In the genomic region with DNA sequence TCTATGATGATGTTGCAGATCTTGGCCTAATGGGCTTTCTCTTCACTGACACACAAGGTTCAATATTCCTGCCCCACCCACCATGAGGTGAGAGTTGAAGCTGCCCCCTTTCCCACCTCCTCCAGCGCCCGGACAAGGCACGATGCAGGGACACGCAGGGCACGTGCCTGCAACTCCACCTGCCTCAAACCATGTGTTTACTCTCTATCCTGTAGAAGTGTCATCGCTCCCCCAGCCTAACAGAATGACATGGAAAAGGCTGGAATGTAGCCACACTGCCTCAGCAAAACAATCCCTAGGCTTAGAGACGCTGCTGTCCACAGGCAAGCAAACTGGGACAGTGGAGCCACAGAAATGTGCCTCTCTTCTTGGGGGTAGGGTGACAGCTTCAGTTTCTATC, we compare ENCODE assay signal across 21 cellular contexts.
DNase-seq lines count a peak whose midpoint lies in the region; ATAC-seq and TF ChIP-seq lines count a peak whose summit lies in the region.
"Had no signal": no experiment of that assay in that cellular context is flagged by ENCODE, and none has a peak within 500 bp of the region (broad histone marks: within the 10 kb centered on the region; RNA-seq: fewer than 3 reads in every experiment).

No MANE protein-coding gene starts in this region.

- H3K9me3 Mint-ChIP-seq in activated T-helper 1 cell treated with anti-CD3 and anti-CD28 coated beads, Interleukin-12 subunit alpha, Interleukin-12 subunit beta, Interleukin-2, Interleukin-4 antibody, amounts not matched to agents 30 ng/mL and 10 ng/mL and 1 ng/mL, durations not matched to agents 14 hours and 24 hours and 36 hours = no peaks in the 10 kb centered on the region
- H3K9me3 Mint-ChIP-seq: CD4-positive, alpha-beta T cell had no signal

- no peaks in the 10 kb centered on the region for H3K9me3 ChIP-seq in osteoblast (ENCODE audit: low read depth, low read length)

- H4K20me1 ChIP-seq in osteoblast (ENCODE audit: insufficient read depth, low read length) = no peaks in the 10 kb centered on the region

- H3K4me1 ChIP-seq in osteoblast (ENCODE audit: insufficient read depth, low read length) = peaks cover 4% of the 10 kb centered on the region

- H3K4me2 ChIP-seq in osteoblast (ENCODE audit: insufficient read depth, low read length) = no peak overlapping the region

- H3K27me3 ChIP-seq in osteoblast (ENCODE audit: insufficient read depth, low read length) = no peaks in the 10 kb centered on the region

- H3K4me1 Mint-ChIP-seq in activated T-helper 1 cell treated with anti-CD3 and anti-CD28 coated beads, Interleukin-12 subunit alpha, Interleukin-12 subunit beta, Interleukin-2, Interleukin-4 antibody, amounts not matched to agents 30 ng/mL and 10 ng/mL and 1 ng/mL, durations not matched to agents 14 hours and 24 hours and 36 hours (ENCODE audit: low read depth) = no peaks in the 10 kb centered on the region
- H3K4me1 Mint-ChIP-seq: B cell had no signal

- TF ChIP-seq CTCF in osteoblast (IDR thresholded peaks at IDR 0.05; ENCODE audit: extremely low read depth, low read depth, low read length) = no peak

- H3K27ac Mint-ChIP-seq in activated T-helper 1 cell treated with anti-CD3 and anti-CD28 coated beads, Interleukin-12 subunit alpha, Interleukin-12 subunit beta, Interleukin-2, Interleukin-4 antibody, amounts not matched to agents 30 ng/mL and 10 ng/mL and 1 ng/mL, durations not matched to agents 14 hours and 24 hours and 36 hours = no peak overlapping the region
- H3K27ac Mint-ChIP-seq: B cell; CD4-positive, alpha-beta T cell had no signal

- intact Hi-C loops in activated T-helper 1 cell treated with anti-CD3 and anti-CD28 coated beads, Interleukin-12 subunit alpha, Interleukin-12 subunit beta, Interleukin-2, Interleukin-4 antibody, amounts not matched to agents 30 ng/mL and 10 ng/mL and 1 ng/mL, durations not matched to agents 14 hours and 24 hours and 36 hours (cut with micrococcal nuclease) = no loop called here

- DNase-seq in DMS53 (lab: John Stamatoyannopoulos, UW) (peak; percentile 57), DMS53 treated with DMSO at 0.1 percent for 48 hours (lab: John Stamatoyannopoulos, UW; ENCODE audit: unreplicated experiment) (no peak), NCI-H774 (lab: John Stamatoyannopoulos, UW) (peak; percentile 29), left lobe of liver (ENCODE audit: low spot score) (no peak), osteoblast (ENCODE audit: insufficient read length, low spot score, missing footprints) (peak; percentile 51)
- DNase-seq in activated CD4-positive, CD25-positive, alpha-beta regulatory T cell (lab: John Stamatoyannopoulos, UW) = no peak
- DNase-seq in activated T-helper 1 cell treated with anti-CD3 and anti-CD28 coated beads, Interleukin-12 subunit alpha, Interleukin-12 subunit beta, Interleukin-2, Interleukin-4 antibody, amounts not matched to agents 30 ng/mL and 10 ng/mL and 1 ng/mL, durations not matched to agents 14 hours and 24 hours and 36 hours (ENCODE audit: low spot score) = no peak
- DNase-seq: Calu3; CD4-positive, alpha-beta T cell; DMS79 treated with DMSO at 0.1 percent for 48 hours; GDM1; KG1; NCI-H1417 treated with DMSO at 0.1 percent for 48 hours; NCI-H1930; NCI-H524 treated with DMSO at 0.1 percent for 48 hours; SHP77 had no signal

- ATAC-seq in left lobe of liver (peak; percentile 29), GM19467 (IDR thresholded peaks at IDR 0.05; ENCODE audit: unreplicated experiment) (no peak)

- no peaks in the 10 kb centered on the region for H3K36me3 Mint-ChIP-seq in activated T-helper 1 cell treated with anti-CD3 and anti-CD28 coated beads, Interleukin-12 subunit alpha, Interleukin-12 subunit beta, Interleukin-2, Interleukin-4 antibody, amounts not matched to agents 30 ng/mL and 10 ng/mL and 1 ng/mL, durations not matched to agents 14 hours and 24 hours and 36 hours (ENCODE audit: low read depth)

- no peak overlapping the region for H3K27ac ChIP-seq in osteoblast (ENCODE audit: low read depth, low read length)
- H3K27ac ChIP-seq: 22Rv1, GM23248 had no signal

- peaks cover 3% of the 10 kb centered on the region for H3K27me3 Mint-ChIP-seq in activated T-helper 1 cell treated with anti-CD3 and anti-CD28 coated beads, Interleukin-12 subunit alpha, Interleukin-12 subunit beta, Interleukin-2, Interleukin-4 antibody, amounts not matched to agents 30 ng/mL and 10 ng/mL and 1 ng/mL, durations not matched to agents 14 hours and 24 hours and 36 hours (ENCODE audit: insufficient read depth)
- H3K27me3 Mint-ChIP-seq: CD4-positive, alpha-beta T cell had no signal

- no peak overlapping the region for H3K4me3 Mint-ChIP-seq in activated T-helper 1 cell treated with anti-CD3 and anti-CD28 coated beads, Interleukin-12 subunit alpha, Interleukin-12 subunit beta, Interleukin-2, Interleukin-4 antibody, amounts not matched to agents 30 ng/mL and 10 ng/mL and 1 ng/mL, durations not matched to agents 14 hours and 24 hours and 36 hours
- H3K4me3 Mint-ChIP-seq: B cell; CD4-positive, alpha-beta T cell had no signal

- H2AFZ ChIP-seq in osteoblast (ENCODE audit: low read length) = no peak overlapping the region
- H2AFZ ChIP-seq: GM23248 had no signal

- H3K36me3 ChIP-seq in osteoblast (ENCODE audit: insufficient read depth, low read length) = no peaks in the 10 kb centered on the region

- no peak overlapping the region for H3K4me3 ChIP-seq in osteoblast (ENCODE audit: insufficient read depth, low read length)
- H3K4me3 ChIP-seq: GM12878, GM23248 had no signal

- H3K79me2 ChIP-seq in osteoblast (ENCODE audit: insufficient read depth, low read length) = no peaks in the 10 kb centered on the region

Comparison
In these comparisons a context has a peak if more than half of its experiments do, and no peak if none do; other contexts are left out.
1. DNase-seq: peak in DMS53 (single experiment), NCI-H774 (single experiment) and osteoblast (single experiment); none in DMS53 treated with DMSO at 0.1 percent for 48 hours (single experiment), left lobe of liver (single experiment), activated CD4-positive, CD25-positive, alpha-beta regulatory T cell (0 of 4) and activated T-helper 1 cell treated with anti-CD3 and anti-CD28 coated beads, Interleukin-12 subunit alpha, Interleukin-12 subunit beta, Interleukin-2, Interleukin-4 antibody, amounts not matched to agents 30 ng/mL and 10 ng/mL and 1 ng/mL, durations not matched to agents 14 hours and 24 hours and 36 hours (single experiment).